8 cellular contexts compared by ENCODE assay signal in genomic region chr2:27356382-27357181, GRCh38. TPM values are rescaled to one million over a fixed set of nuclear protein-coding genes. Genes with fewer than 3 reads are reported as not detected.
DNase-seq lines count a peak whose midpoint lies in the region; ATAC-seq and TF ChIP-seq lines count a peak whose summit lies in the region.

Gene GTF3C2, minus strand, starts transcription at chr2:27356764. Its CDS starts 13,210 bp downstream, at chr2:27343554.

- no peak for TF ChIP-seq CTCF in GM12865 (IDR thresholded peaks at IDR 0.05; ENCODE audit: insufficient read depth, low read depth, low read length, missing control alignments)
- peak; percentile 14 for TF ChIP-seq CTCF in parathyroid adenoma (IDR thresholded peaks at IDR 0.05)
- TF ChIP-seq CTCF in tibial nerve (IDR thresholded peaks at IDR 0.05): peak in 3 of 5 experiments; percentile 6 to 66 (median 36)

- DNase-seq in GM12865 (ENCODE audit: low read depth) (peak; percentile 98), NCI-H1417 treated with DMSO at 0.1 percent for 48 hours (lab: John Stamatoyannopoulos, UW) (peak; percentile 98), SW480 (ENCODE audit: low spot score) (peak; percentile 99), Right ventricle myocardium superior (peak; percentile 96), tibial nerve (ENCODE audit: low spot score in 2 of 2) (peak; percentile 89 to 95)
- DNase-seq in activated naive CD8-positive, alpha-beta T cell treated with anti-CD3 and anti-CD28 coated beads, Interleukin-2, amount 50 U/mL, for 24 hours: peak; percentile 90

- H3K4me3 Mint-ChIP-seq in activated naive CD8-positive, alpha-beta T cell treated with anti-CD3 and anti-CD28 coated beads, Interleukin-2, amount 50 U/mL, for 24 hours: peak within 1 kb of the TSS; percentile 96

- H3K27ac ChIP-seq in parathyroid adenoma (peak within 1 kb of the TSS; percentile 96), tibial nerve (peak within 1 kb of the TSS; percentile 73 to 93 (median 88))

- H3K27me3 ChIP-seq in parathyroid adenoma (ENCODE audit: control insufficient read depth, insufficient read depth, low read length) (no peaks in the 10 kb centered on the region), tibial nerve (no peaks in the 10 kb centered on the region)

- H3K4me3 ChIP-seq in GM12865 (ENCODE audit: low read depth, low read length) (peak within 1 kb of the TSS; percentile 62), parathyroid adenoma (ENCODE audit: low read depth, low read length) (peak within 1 kb of the TSS; percentile 89), tibial nerve (peak within 1 kb of the TSS; percentile 76 to 88 (median 82))

- H3K79me2 ChIP-seq in parathyroid adenoma: peaks cover 29% of the 10 kb centered on the region

- H3K36me3 Mint-ChIP-seq in activated naive CD8-positive, alpha-beta T cell treated with anti-CD3 and anti-CD28 coated beads, Interleukin-2, amount 50 U/mL, for 24 hours (ENCODE audit: low read depth): peaks cover 18% of the 10 kb centered on the region

- intact Hi-C loops in Right ventricle myocardium superior (cut with DNase I): no loop called here

- H3K4me2 ChIP-seq in parathyroid adenoma (ENCODE audit: low read length): peak within 1 kb of the TSS; percentile 99

- peak within 1 kb of the TSS; percentile 99 for H3K27ac Mint-ChIP-seq in activated naive CD8-positive, alpha-beta T cell treated with anti-CD3 and anti-CD28 coated beads, Interleukin-2, amount 50 U/mL, for 24 hours

- H3K4me1 ChIP-seq in parathyroid adenoma: peaks cover 13% of the 10 kb centered on the region
- peaks cover 0 to 54% (median 18%) of the 10 kb centered on the region in 4 donors for H3K4me1 ChIP-seq in tibial nerve

- WGBS in tibial nerve, 2 donors: 0 to 1% methylated on average over 48 to 61 of the region's 67 CpGs

- ATAC-seq in HG02763 (IDR thresholded peaks at IDR 0.05; ENCODE audit: unreplicated experiment) (peak; percentile 83), Right ventricle myocardium superior (ENCODE audit: poor library complexity) (peak; percentile 99)
- ATAC-seq in activated naive CD8-positive, alpha-beta T cell treated with anti-CD3 and anti-CD28 coated beads, Interleukin-2, amount 50 U/mL, for 24 hours: peak; percentile 87

- H3K27me3 Mint-ChIP-seq in activated naive CD8-positive, alpha-beta T cell treated with anti-CD3 and anti-CD28 coated beads, Interleukin-2, amount 50 U/mL, for 24 hours: no peaks in the 10 kb centered on the region

- peak in 1 of 2 donors; percentile 91 for TF ChIP-seq EP300 in tibial nerve (IDR thresholded peaks at IDR 0.05)

- H3K9me3 Mint-ChIP-seq in activated naive CD8-positive, alpha-beta T cell treated with anti-CD3 and anti-CD28 coated beads, Interleukin-2, amount 50 U/mL, for 24 hours: no peaks in the 10 kb centered on the region

- TF ChIP-seq POLR2A in tibial nerve (IDR thresholded peaks at IDR 0.05): peak in 1 of 2 donors; percentile 18

- H3K9ac ChIP-seq in parathyroid adenoma: peak within 1 kb of the TSS; percentile 88

- peaks cover 55% of the 10 kb centered on the region for H3K4me1 Mint-ChIP-seq in activated naive CD8-positive, alpha-beta T cell treated with anti-CD3 and anti-CD28 coated beads, Interleukin-2, amount 50 U/mL, for 24 hours

- peak within 1 kb of the TSS; percentile 99 for H2AFZ ChIP-seq in parathyroid adenoma

- H3K36me3 ChIP-seq in parathyroid adenoma (ENCODE audit: control insufficient read depth, insufficient read depth, low read length) (no peaks in the 10 kb centered on the region), tibial nerve (no peaks in the 10 kb centered on the region)

- H3K9me3 ChIP-seq in parathyroid adenoma (ENCODE audit: control insufficient read depth, low read length) (no peaks in the 10 kb centered on the region), tibial nerve (no peaks in the 10 kb centered on the region)

RNA-seq across cellular contexts. Expression of gene GTF3C2, which starts in this region (rescaled TPM):
- total RNA-seq in Right ventricle myocardium superior (14.6 TPM), tibial nerve (10 to 100 TPM; 38.9 to 54.0 (median 46.0) TPM)

Comparison
In these comparisons a context has a peak if more than half of its experiments do, and no peak if none do; other contexts are left out.
1. Peak in every context shown above with its lines: DNase-seq, ATAC-seq, H3K4me3 ChIP-seq and H3K27ac ChIP-seq.